ENCODE assay signal across 16 cellular contexts in the genomic region with DNA sequence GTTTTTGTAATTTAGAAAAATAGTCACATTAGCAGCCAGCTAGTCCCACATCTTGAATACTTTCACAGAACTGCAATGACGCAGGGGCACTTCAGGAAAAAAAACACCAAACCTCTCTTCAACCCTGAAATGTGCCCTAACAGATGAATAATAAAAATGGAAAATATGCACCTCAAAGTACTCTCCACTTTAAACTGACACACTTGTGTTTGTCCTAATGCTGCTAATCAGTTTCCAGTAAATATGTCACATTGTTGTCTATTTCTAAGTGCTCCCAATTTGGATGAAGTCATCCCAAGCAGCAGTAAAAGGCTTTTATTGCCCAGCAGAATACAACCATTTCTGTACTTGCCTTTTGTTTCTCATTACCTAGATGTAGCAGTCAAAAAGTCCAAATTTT.
"Had no signal": no experiment of that assay in that cellular context is flagged by ENCODE, and none has a peak within 500 bp of the region (broad histone marks: within the 10 kb centered on the region; RNA-seq: fewer than 3 reads in every experiment).

No MANE protein-coding gene starts in this region.

- ATAC-seq: naive thymus-derived CD4-positive, alpha-beta T cell; stimulated activated memory B cell treated with anti-CD40 and anti-IgM and Interleukin-4, amounts not matched to agents 10 μg/mL and 1 μg/mL and 100 μg/mL, for 72 hours; WTC11 had no signal

- H3K27ac ChIP-seq: hepatocyte had no signal

- H3K4me2 ChIP-seq: hepatocyte, smooth muscle cell had no signal

- H2AFZ ChIP-seq: hepatocyte had no signal

- H3K9me3 ChIP-seq: body of pancreas had no signal

- H3K27me3 ChIP-seq: body of pancreas, hepatocyte had no signal

- DNase-seq: activated gamma-delta T cell treated with Interleukin-2 at 50 U/mL for 16 hours; activated T-cell treated with anti-CD3 and anti-CD28 coated beads, Interleukin-2, amount 50 U/mL, for 1 hour; anterior cingulate cortex; erythroblast; foreskin melanocyte; immature natural killer cell; kidney glomerular epithelial cell; naive thymus-derived CD4-positive, alpha-beta T cell; occipital lobe; stimulated activated CD4-positive, alpha-beta T cell treated with anti-CD3 and anti-CD28 coated beads, Interleukin-15, amount 100 ng/mL, for 24 hours; T-helper 9 cell had no signal

- H3K4me3 ChIP-seq: body of pancreas, hepatocyte, smooth muscle cell had no signal
